10 cellular contexts compared by ENCODE assay signal in the genomic region with DNA sequence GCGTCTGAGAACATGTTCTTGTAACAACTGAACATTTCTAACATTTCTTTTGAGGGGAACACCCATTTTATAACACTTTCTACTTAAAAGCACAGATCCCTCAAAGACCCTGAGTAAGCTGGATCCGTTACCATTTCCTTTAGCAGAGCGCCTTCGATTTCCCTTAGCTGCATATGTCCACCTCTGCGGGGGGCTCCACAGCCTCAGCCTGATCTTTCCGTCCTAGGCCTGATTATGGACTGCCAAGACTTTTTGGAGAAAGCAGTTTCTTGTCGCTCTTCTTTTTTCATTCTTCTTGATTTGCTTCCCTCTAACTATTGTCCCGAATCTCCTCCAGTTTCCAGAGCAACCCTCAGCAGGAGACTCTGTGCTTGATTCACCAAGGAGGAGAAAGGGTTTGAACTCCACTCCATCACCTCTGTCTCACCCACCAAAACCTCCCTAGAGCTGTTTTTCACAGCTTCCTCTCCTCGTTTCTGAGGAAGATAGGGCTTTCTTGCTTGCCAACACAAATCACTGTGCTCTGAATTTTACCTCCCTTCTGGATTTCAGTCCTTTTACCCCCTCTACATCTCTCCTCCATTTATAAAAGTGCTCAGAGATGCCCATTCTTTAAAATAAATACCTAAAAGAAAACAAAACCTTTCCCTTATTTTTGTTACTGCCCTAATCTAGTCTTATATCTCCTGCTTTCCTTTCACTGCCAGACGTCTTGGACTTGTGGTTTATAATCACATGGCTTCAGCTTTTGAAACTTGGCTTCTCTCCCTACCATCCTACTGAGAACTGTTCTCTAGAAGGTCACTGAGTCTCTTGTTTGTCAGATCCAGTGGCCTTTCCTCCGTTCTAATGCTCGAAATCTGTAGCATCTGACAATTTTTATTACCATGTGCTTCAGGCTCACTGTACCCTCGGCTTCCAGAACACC. TPM values are rescaled to one million over a fixed set of nuclear protein-coding genes. Genes with fewer than 3 reads are reported as not detected.
DNase-seq lines count a peak whose midpoint lies in the region; ATAC-seq and TF ChIP-seq lines count a peak whose summit lies in the region.
"Had no signal": no experiment of that assay in that cellular context is flagged by ENCODE, and none has a peak within 500 bp of the region (broad histone marks: within the 10 kb centered on the region; RNA-seq: fewer than 3 reads in every experiment).

No MANE protein-coding gene starts in this region.

- H3K4me3 Mint-ChIP-seq in MCF 10A (ENCODE audit: unreplicated experiment): no peak overlapping the region
- H3K4me3 Mint-ChIP-seq in activated T-cell treated with anti-CD3 and anti-CD28 coated beads, Interleukin-2, amount 50 U/mL, for 72 hours: no peak overlapping the region

- H3K27ac Mint-ChIP-seq in MCF 10A (ENCODE audit: low read depth, unreplicated experiment): peak overlapping the region; percentile 14
- H3K27ac Mint-ChIP-seq in activated T-cell treated with anti-CD3 and anti-CD28 coated beads, Interleukin-2, amount 50 U/mL, for 72 hours: no peak overlapping the region

- CTCF ChIA-PET in MCF 10A (lab: Yijun Ruan, JAX) (interaction anchor here (1.6 kb wide), 1 partner anchor 81 kb away, joined by 4 read pairs; no protein-coding TSS in a partner anchor), mammary epithelial cell (lab: Charles Lee; ENCODE audit: low non-redundant PET) (no interaction called here)

- no peak overlapping the region for H3K4me2 ChIP-seq in mammary epithelial cell (ENCODE audit: insufficient read depth, low read depth, low read length)

- H3K9ac ChIP-seq in mammary epithelial cell (ENCODE audit: insufficient read depth, low read length): no peak overlapping the region

- dilution Hi-C loops in mammary epithelial cell (cut with HindIII; ENCODE audit: low sequenced_read_pairs): no loop called here

- H3K27me3 ChIP-seq in mammary epithelial cell (ENCODE audit: insufficient read depth, low read length) (no peaks in the 10 kb centered on the region), muscle layer of duodenum (ENCODE audit: low read depth, low read length) (no peaks in the 10 kb centered on the region), aorta (ENCODE audit: control insufficient read depth in 1 of 2, insufficient read depth in 2 of 2, low read length in 1 of 2) (no peaks in the 10 kb centered on the region)

- no peaks in the 10 kb centered on the region for H3K9me3 ChIP-seq in mammary epithelial cell (replicated peaks; ENCODE audit: insufficient read depth, low read length)
- H3K9me3 ChIP-seq in muscle layer of duodenum (ENCODE audit: control insufficient read depth in 1 of 2, low read length in 2 of 2): no peaks in the 10 kb centered on the region
- no peaks in the 10 kb centered on the region for H3K9me3 ChIP-seq in aorta (ENCODE audit: control insufficient read depth, low read length)

- H3K4me3 ChIP-seq in mammary epithelial cell (replicated peaks in 1 of 3; ENCODE audit: insufficient read depth in 1 of 3, low read depth in 2 of 3, low read length in 3 of 3): no peak overlapping the region
- H3K4me3 ChIP-seq in muscle layer of duodenum (ENCODE audit: low read depth in 1 of 2, low read length in 2 of 2): no peak overlapping the region
- no peak overlapping the region for H3K4me3 ChIP-seq in aorta (ENCODE audit: low read length in 2 of 2)

- no peaks in the 10 kb centered on the region for H4K20me1 ChIP-seq in mammary epithelial cell (ENCODE audit: insufficient read depth, low read length)

- POLR2A ChIA-PET in MCF 10A (lab: Yijun Ruan, JAX): interaction anchor here (0.7 kb wide), 2 partner anchors 30 to 244 kb away, joined by 3 read pairs; partner anchors contain the start of gene ZRANB1

- BruUV-seq in MCF 10A (replicated peaks; lab: Mats Ljungman, UMichigan) (no TSS peak), mammary epithelial cell (replicated peaks; lab: Mats Ljungman, UMichigan) (no TSS peak)

- H2AFZ ChIP-seq in mammary epithelial cell (ENCODE audit: low read depth, low read length): no peak overlapping the region

- H3K4me1 Mint-ChIP-seq in MCF 10A (ENCODE audit: insufficient read depth, unreplicated experiment): peaks cover 18% of the 10 kb centered on the region
- H3K4me1 Mint-ChIP-seq in activated T-cell treated with anti-CD3 and anti-CD28 coated beads, Interleukin-2, amount 50 U/mL, for 72 hours (ENCODE audit: low read depth): peaks cover 18% of the 10 kb centered on the region

- TF ChIP-seq CTCF in MCF 10A (IDR thresholded peaks at IDR 0.05; ENCODE audit: unreplicated experiment): no peak
- no peak for TF ChIP-seq CTCF in mammary epithelial cell (conservative IDR thresholded peaks at IDR 0.05 in 1 of 2, IDR thresholded peaks at IDR 0.05 in 1 of 2; ENCODE audit: extremely low read depth in 1 of 2, insufficient read depth in 1 of 2, low read depth in 1 of 2, low read length in 2 of 2)

- DNase-seq in MCF 10A (ENCODE audit: unreplicated experiment): no peak
- no peak for DNase-seq in mammary epithelial cell
- DNase-seq in dedifferentiated amniotic fluid mesenchymal stem cell (ENCODE audit: extremely low spot score): peak; percentile 54
- DNase-seq in aorta: no peak
- DNase-seq in GM19240 (ENCODE audit: insufficient read length, low spot score): no peak
- DNase-seq in activated T-cell treated with anti-CD3 and anti-CD28 coated beads, Interleukin-2, amount 50 U/mL, for 72 hours: no peak
- DNase-seq: activated CD4-positive, alpha-beta T cell treated with anti-CD3 and anti-CD28 coated beads for 48 hours; NCI-H226 had no signal

- no peaks in the 10 kb centered on the region for H3K36me3 Mint-ChIP-seq in MCF 10A (ENCODE audit: insufficient read depth, unreplicated experiment)
- no peaks in the 10 kb centered on the region for H3K36me3 Mint-ChIP-seq in activated T-cell treated with anti-CD3 and anti-CD28 coated beads, Interleukin-2, amount 50 U/mL, for 72 hours (ENCODE audit: insufficient read depth in 2 of 2)

- peaks cover 8% of the 10 kb centered on the region for H3K79me2 ChIP-seq in mammary epithelial cell (ENCODE audit: insufficient read depth, low read length)

- ATAC-seq in aorta (ENCODE audit: low FRiP score) (peak; percentile 42), HG03280 (IDR thresholded peaks at IDR 0.05; ENCODE audit: unreplicated experiment) (no peak)
- ATAC-seq in activated T-cell treated with anti-CD3 and anti-CD28 coated beads, Interleukin-2, amount 50 U/mL, for 72 hours (replicated peaks in 1 of 2): no peak

- WGBS in mammary epithelial cell (ENCODE audit: low coverage, missing lambda C conversion rate): 64% methylated on average over 13 of the region's 13 CpGs
- WGBS in aorta, 2 donors: 7% methylated on average over 13 of the region's 13 CpGs

- intact Hi-C loops in MCF 10A (cut with micrococcal nuclease) (no loop called here), mammary epithelial cell (cut with micrococcal nuclease) (no loop called here), aorta (cut with DNase I) (no loop called here)

- H3K36me3 ChIP-seq in mammary epithelial cell (ENCODE audit: insufficient read depth, low read length) (no peaks in the 10 kb centered on the region), muscle layer of duodenum (ENCODE audit: control insufficient read depth in 1 of 2, insufficient read depth in 2 of 2, low read length in 2 of 2) (no peaks in the 10 kb centered on the region), aorta (ENCODE audit: control insufficient read depth in 1 of 2, insufficient read depth in 2 of 2, low read length in 1 of 2) (no peaks in the 10 kb centered on the region)

- H3K9me3 Mint-ChIP-seq in MCF 10A (ENCODE audit: unreplicated experiment): no peaks in the 10 kb centered on the region
- no peaks in the 10 kb centered on the region for H3K9me3 Mint-ChIP-seq in activated T-cell treated with anti-CD3 and anti-CD28 coated beads, Interleukin-2, amount 50 U/mL, for 72 hours

- H3K27ac ChIP-seq in mammary epithelial cell (ENCODE audit: insufficient read depth, low read depth, low read length) (no peak overlapping the region), muscle layer of duodenum (ENCODE audit: low read length) (peak overlapping the region; percentile 67), aorta (ENCODE audit: low read depth in 1 of 2, low read length in 2 of 2) (peak overlapping the region; percentile 76 to 98)

- H3K27me3 Mint-ChIP-seq in MCF 10A (ENCODE audit: insufficient read depth, unreplicated experiment): no peaks in the 10 kb centered on the region
- H3K27me3 Mint-ChIP-seq in activated T-cell treated with anti-CD3 and anti-CD28 coated beads, Interleukin-2, amount 50 U/mL, for 72 hours (ENCODE audit: low read depth): peaks cover 24% of the 10 kb centered on the region

- in situ Hi-C loops in mammary epithelial cell (cut with MboI; ENCODE audit: low sequenced_read_pairs in 2 of 2): no loop called here

- peaks cover 16% of the 10 kb centered on the region for H3K4me1 ChIP-seq in mammary epithelial cell (ENCODE audit: insufficient read depth, low read length)
- peaks cover 12 to 19% of the 10 kb centered on the region in 2 donors for H3K4me1 ChIP-seq in muscle layer of duodenum (ENCODE audit: control insufficient read depth in 1 of 2, insufficient read depth in 2 of 2, low read length in 2 of 2)
- H3K4me1 ChIP-seq in aorta (ENCODE audit: control insufficient read depth in 1 of 2, insufficient read depth in 2 of 2, low read length in 2 of 2): peaks cover 0 to 1% of the 10 kb centered on the region in 2 donors

RNA-seq across cellular contexts. Expression of gene ZRANB1, which starts 30.5 kb away (rescaled TPM):
- total RNA-seq in MCF 10A (2022) (17.8 and 23.2 TPM in 2 replicates), mammary epithelial cell (10 to 100 TPM; 14.0 to 19.3 TPM), aorta (10 to 100 TPM; 27.6 to 32.4 TPM)
- polyA plus RNA-seq in mammary epithelial cell (5.6 TPM), aorta (10 to 100 TPM; 14.8 to 16.5 TPM)
- 9.1 TPM for polyA minus RNA-seq in mammary epithelial cell
- 10 to 100 TPM; 15.0 to 16.0 TPM for total RNA-seq in activated T-cell treated with anti-CD3 and anti-CD28 coated beads, Interleukin-2, amount 50 U/mL, for 72 hours
